8 cellular contexts compared by ENCODE assay signal in genomic region chr14:45133683-45134050, GRCh38. TPM values are rescaled to one million over a fixed set of nuclear protein-coding genes. Genes with fewer than 3 reads are reported as not detected.
DNase-seq lines count a peak whose midpoint lies in the region; ATAC-seq and TF ChIP-seq lines count a peak whose summit lies in the region.

No MANE protein-coding gene starts in this region.

- H3K4me3 ChIP-seq in iPS DF 6.9 (ENCODE audit: low read length) (peak overlapping the region; percentile 82; the same call in 1 of the 2 replicates), smooth muscle cell (peak overlapping the region; percentile 96)

- peaks cover 65% of the 10 kb centered on the region for H3K79me2 ChIP-seq in smooth muscle cell (ENCODE audit: low read depth)

- intact Hi-C loops in activated T-helper 2 cell treated with anti-CD3 and anti-CD28 coated beads, Interferon-gamma antibody, Interleukin-2, Interleukin-4, amounts not matched to agents 10 μg/mL and 5 μg/mL and 100 μg/mL, durations not matched to agents 14 hours and 24 hours and 36 hours (cut with micrococcal nuclease) = loop anchor here (1.0 to 5.0 kb wide), 6 partner anchors 43 to 236 kb away; partner anchors contain the start of genes MIS18BP1, PRPF39 and TOGARAM1

- peaks cover 25% of the 10 kb centered on the region for H3K4me1 Mint-ChIP-seq in activated T-helper 2 cell treated with anti-CD3 and anti-CD28 coated beads, Interferon-gamma antibody, Interleukin-2, Interleukin-4, amounts not matched to agents 10 μg/mL and 5 μg/mL and 100 μg/mL, durations not matched to agents 14 hours and 24 hours and 36 hours (ENCODE audit: low read depth)

- H3K4me1 ChIP-seq in iPS DF 6.9 (ENCODE audit: control insufficient read depth, insufficient read depth, low read length) = no peaks in the 10 kb centered on the region
- H3K4me1 ChIP-seq in smooth muscle cell (ENCODE audit: low read depth) = peaks cover 17% of the 10 kb centered on the region

- no peak overlapping the region for H3K27ac ChIP-seq in iPS DF 6.9 (ENCODE audit: low read length)
- H3K27ac ChIP-seq in smooth muscle cell (ENCODE audit: low read depth) = peak overlapping the region; percentile 63

- H4K20me1 ChIP-seq in smooth muscle cell (ENCODE audit: low read depth) = peaks cover 5% of the 10 kb centered on the region

- no peaks in the 10 kb centered on the region for H3K27me3 Mint-ChIP-seq in activated T-helper 2 cell treated with anti-CD3 and anti-CD28 coated beads, Interferon-gamma antibody, Interleukin-2, Interleukin-4, amounts not matched to agents 10 μg/mL and 5 μg/mL and 100 μg/mL, durations not matched to agents 14 hours and 24 hours and 36 hours (ENCODE audit: low read depth)

- H3K36me3 ChIP-seq in iPS DF 6.9 (ENCODE audit: control insufficient read depth, insufficient read depth, low read length) (peaks cover 2% of the 10 kb centered on the region; the same call in 1 of the 2 replicates), smooth muscle cell (ENCODE audit: low read depth) (peaks cover 7% of the 10 kb centered on the region)

- H3K4me3 Mint-ChIP-seq in activated T-helper 2 cell treated with anti-CD3 and anti-CD28 coated beads, Interferon-gamma antibody, Interleukin-2, Interleukin-4, amounts not matched to agents 10 μg/mL and 5 μg/mL and 100 μg/mL, durations not matched to agents 14 hours and 24 hours and 36 hours (ENCODE audit: low read depth) = peak overlapping the region; percentile 92

- no peaks in the 10 kb centered on the region for H3K9me3 ChIP-seq in iPS DF 6.9 (ENCODE audit: control insufficient read depth, insufficient read depth, low read length)
- no peaks in the 10 kb centered on the region for H3K9me3 ChIP-seq in smooth muscle cell (replicated peaks; ENCODE audit: low read depth)

- H3K9ac ChIP-seq in smooth muscle cell (ENCODE audit: low read depth) = peak overlapping the region; percentile 86

- H3K27me3 ChIP-seq in iPS DF 6.9 (ENCODE audit: control insufficient read depth, insufficient read depth, low read length) = no peaks in the 10 kb centered on the region
- H3K27me3 ChIP-seq in smooth muscle cell (ENCODE audit: low read depth) = no peaks in the 10 kb centered on the region

- peak overlapping the region; percentile 98 for H3K27ac Mint-ChIP-seq in activated T-helper 2 cell treated with anti-CD3 and anti-CD28 coated beads, Interferon-gamma antibody, Interleukin-2, Interleukin-4, amounts not matched to agents 10 μg/mL and 5 μg/mL and 100 μg/mL, durations not matched to agents 14 hours and 24 hours and 36 hours

- no peak for DNase-seq in activated T-helper 2 cell treated with anti-CD3 and anti-CD28 coated beads, Interferon-gamma antibody, Interleukin-2, Interleukin-4, amounts not matched to agents 10 μg/mL and 5 μg/mL and 100 μg/mL, durations not matched to agents 14 hours and 24 hours and 36 hours (ENCODE audit: low spot score)
- no peak for DNase-seq in iPS DF 6.9 (ENCODE audit: low read depth, low spot score)
- no peak for DNase-seq in smooth muscle cell (lab: John Stamatoyannopoulos, UW; ENCODE audit: unreplicated experiment)
- DNase-seq in HPDE6-E6E7 (ENCODE audit: extremely low spot score) = no peak
- no peak for DNase-seq in COLO829 (ENCODE audit: low spot score)
- DNase-seq in KG1 (lab: John Stamatoyannopoulos, UW) = no peak

- peak; percentile 4 for ATAC-seq in HG02571 (IDR thresholded peaks at IDR 0.05; ENCODE audit: unreplicated experiment)
- no peak for ATAC-seq in HG02938 (IDR thresholded peaks at IDR 0.05; ENCODE audit: unreplicated experiment)

- peak overlapping the region; percentile 96 for H3K4me2 ChIP-seq in smooth muscle cell

- H3F3A ChIP-seq in smooth muscle cell (ENCODE audit: low read depth) = no peaks in the 10 kb centered on the region

- peaks cover 9% of the 10 kb centered on the region for H3K36me3 Mint-ChIP-seq in activated T-helper 2 cell treated with anti-CD3 and anti-CD28 coated beads, Interferon-gamma antibody, Interleukin-2, Interleukin-4, amounts not matched to agents 10 μg/mL and 5 μg/mL and 100 μg/mL, durations not matched to agents 14 hours and 24 hours and 36 hours (ENCODE audit: low read depth)

- peak overlapping the region; percentile 98 for H2AFZ ChIP-seq in smooth muscle cell (ENCODE audit: low read depth)

- WGBS in iPS DF 6.9 (ENCODE audit: insufficient coverage, insufficient read length) = no CpG with 5 or more reads among the region's 9 CpGs
- 2% methylated on average over 9 of the region's 9 CpGs for WGBS in smooth muscle cell (ENCODE audit: low lambda C conversion rate)

- TF ChIP-seq CTCF in smooth muscle cell (IDR thresholded peaks at IDR 0.05; ENCODE audit: borderline replicate concordance, insufficient read depth, poor library complexity, severe bottlenecking) = no peak

- no peaks in the 10 kb centered on the region for H3K9me3 Mint-ChIP-seq in activated T-helper 2 cell treated with anti-CD3 and anti-CD28 coated beads, Interferon-gamma antibody, Interleukin-2, Interleukin-4, amounts not matched to agents 10 μg/mL and 5 μg/mL and 100 μg/mL, durations not matched to agents 14 hours and 24 hours and 36 hours

RNA-seq across cellular contexts. Expression of gene FKBP3, which starts 0.6 kb away (rescaled TPM):
- 78.7 and 79.1 TPM in 2 replicates for total RNA-seq in activated T-helper 2 cell treated with anti-CD3 and anti-CD28 coated beads, Interferon-gamma antibody, Interleukin-2, Interleukin-4, amounts not matched to agents 10 μg/mL and 5 μg/mL and 100 μg/mL, durations not matched to agents 14 hours and 24 hours and 36 hours
- total RNA-seq in smooth muscle cell = 43.9 and 77.7 TPM in 2 replicates
- polyA plus RNA-seq in smooth muscle cell = 122 and 123 TPM in 2 replicates

RNA-seq across cellular contexts. Expression of gene FANCM, which starts 2.1 kb away (rescaled TPM):
- total RNA-seq in activated T-helper 2 cell treated with anti-CD3 and anti-CD28 coated beads, Interferon-gamma antibody, Interleukin-2, Interleukin-4, amounts not matched to agents 10 μg/mL and 5 μg/mL and 100 μg/mL, durations not matched to agents 14 hours and 24 hours and 36 hours = 14.4 and 14.5 TPM in 2 replicates
- total RNA-seq in smooth muscle cell = 4.3 and 5.5 TPM in 2 replicates
- 1.1 and 1.7 TPM in 2 replicates for polyA plus RNA-seq in smooth muscle cell

RNA-seq across cellular contexts. Expression of gene PRPF39, which starts 49.8 kb away (rescaled TPM):
- 47.6 and 47.8 TPM in 2 replicates for total RNA-seq in activated T-helper 2 cell treated with anti-CD3 and anti-CD28 coated beads, Interferon-gamma antibody, Interleukin-2, Interleukin-4, amounts not matched to agents 10 μg/mL and 5 μg/mL and 100 μg/mL, durations not matched to agents 14 hours and 24 hours and 36 hours
- 28.0 and 35.5 TPM in 2 replicates for total RNA-seq in smooth muscle cell
- polyA plus RNA-seq in smooth muscle cell = 12.7 and 18.9 TPM in 2 replicates
